8 cellular contexts compared by ENCODE assay signal in the genomic region with DNA sequence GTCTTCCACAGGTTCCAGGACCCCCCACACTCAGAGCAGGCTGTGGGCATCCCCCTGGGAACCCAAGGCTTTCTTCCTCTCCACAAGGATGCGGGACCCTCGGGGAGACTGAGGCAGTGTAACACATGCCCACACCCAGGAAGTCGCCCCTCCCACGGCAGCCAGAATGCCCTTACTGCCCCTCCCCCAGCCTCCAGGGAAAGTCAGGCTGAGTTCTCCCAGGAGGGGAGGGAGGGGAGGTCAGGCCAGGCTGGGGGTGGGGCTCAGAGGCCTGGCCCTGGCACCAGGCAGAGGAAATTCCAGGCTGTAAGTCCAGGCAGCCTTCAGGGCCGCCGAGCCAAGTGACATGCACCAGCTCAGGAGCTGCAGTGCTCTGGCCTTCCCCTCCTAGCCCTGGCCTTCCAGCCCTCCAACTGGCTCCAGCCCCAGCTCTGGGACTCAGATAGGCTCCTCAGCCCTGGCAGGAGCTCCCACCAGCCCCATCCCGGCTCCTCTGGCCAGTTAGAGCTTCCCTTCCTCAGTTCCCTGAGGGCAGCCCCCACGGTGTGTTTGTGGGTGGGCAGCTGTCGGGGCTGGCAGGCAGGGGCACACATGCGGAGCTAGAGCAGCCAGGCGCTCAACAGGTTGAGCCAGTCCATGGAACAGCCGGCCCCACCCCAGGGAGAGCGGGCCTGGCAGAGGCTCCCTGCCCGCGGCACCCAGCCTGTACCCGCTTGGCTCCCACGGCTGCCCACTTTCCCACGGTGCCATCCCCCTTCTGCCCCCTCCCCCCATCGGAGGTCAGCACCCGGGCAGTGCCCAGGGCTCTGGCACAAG. TPM values are rescaled to one million over a fixed set of nuclear protein-coding genes. Genes with fewer than 3 reads are reported as not detected.
DNase-seq lines count a peak whose midpoint lies in the region; ATAC-seq and TF ChIP-seq lines count a peak whose summit lies in the region.

No MANE protein-coding gene starts in this region.

- H3K27ac ChIP-seq in 22Rv1 (peak overlapping the region; percentile 98), skeletal muscle tissue (ENCODE audit: low read depth, low read length) (peak overlapping the region; percentile 99)

- peaks cover 55% of the 10 kb centered on the region for H3K4me1 Mint-ChIP-seq in HFFc6 (ENCODE audit: low read depth)

- no peaks in the 10 kb centered on the region for H3K9me3 ChIP-seq in iPS-18c (ENCODE audit: control insufficient read depth, insufficient read depth, low read length)
- H3K9me3 ChIP-seq in skeletal muscle tissue (ENCODE audit: control insufficient read depth in 3 of 3, low read length in 3 of 3) = no peaks in the 10 kb centered on the region

- H3K36me3 Mint-ChIP-seq in HFFc6 (ENCODE audit: low read depth) = peaks cover 28% of the 10 kb centered on the region

- peak overlapping the region; percentile 41 for H3K4me3 ChIP-seq in iPS-18c (ENCODE audit: insufficient read depth, low read depth, low read length)
- peak overlapping the region; percentile 89 to 98 (median 97) for H3K4me3 ChIP-seq in skeletal muscle tissue (ENCODE audit: low read length in 3 of 3)

- peak overlapping the region; percentile 97 to 98 (median 98) for H3K9ac ChIP-seq in skeletal muscle tissue (ENCODE audit: low read depth in 1 of 3, low read length in 3 of 3)

- peaks cover 9% of the 10 kb centered on the region for H3K27me3 Mint-ChIP-seq in HFFc6 (ENCODE audit: insufficient read depth)

- DNase-seq in HFFc6 (peak; percentile 53), astrocyte of the hippocampus (ENCODE audit: low read depth, low spot score) (peak; percentile 84), NCI-H1436 treated with DMSO at 0.1 percent for 48 hours (lab: John Stamatoyannopoulos, UW) (no peak)

- peaks cover 75 to 88% (median 78%) of the 10 kb centered on the region in 3 donors for H3K4me1 ChIP-seq in skeletal muscle tissue (ENCODE audit: control insufficient read depth in 3 of 3, insufficient read depth in 3 of 3, low read length in 3 of 3)

- H3K9me3 Mint-ChIP-seq in HFFc6 = no peaks in the 10 kb centered on the region

- ATAC-seq in GM19395 (IDR thresholded peaks at IDR 0.05; ENCODE audit: unreplicated experiment) (no peak), GM19467 (IDR thresholded peaks at IDR 0.05; ENCODE audit: unreplicated experiment) (no peak)

- TF ChIP-seq CTCF in 22Rv1 (IDR thresholded peaks at IDR 0.05) (no peak), HFFc6 (IDR thresholded peaks at IDR 0.05) (no peak)

- peak overlapping the region; percentile 100 for H3K27ac Mint-ChIP-seq in HFFc6

- H3K27me3 ChIP-seq in skeletal muscle tissue (ENCODE audit: control insufficient read depth in 3 of 3, insufficient read depth in 3 of 3, low read length in 3 of 3) = no peaks in the 10 kb centered on the region

- peaks cover 0 to 4% (median 2%) of the 10 kb centered on the region in 3 donors for H3K36me3 ChIP-seq in skeletal muscle tissue (ENCODE audit: control insufficient read depth in 3 of 3, insufficient read depth in 3 of 3, low read length in 3 of 3)

- peak overlapping the region; percentile 92 for H3K4me3 Mint-ChIP-seq in HFFc6

RNA-seq across cellular contexts. Expression of a gene that starts 3.6 kb away (rescaled TPM):
- 100 to 1,000 TPM; 120 to 135 (median 127) TPM for total RNA-seq in HFFc6 (2021; fragmentation: NEBNext Ultra II Directional; extraction: Animal tissue kit (Norgen Biotek cat#: 25700))
- total RNA-seq in skeletal muscle tissue = 24.0 TPM

RNA-seq across cellular contexts. Expression of a gene that starts 34.0 kb away (rescaled TPM):
- total RNA-seq in HFFc6 (2021; fragmentation: NEBNext Ultra II Directional; extraction: Animal tissue kit (Norgen Biotek cat#: 25700)) = under 1 TPM in 4 of 6 experiments, not detected in 2; 0.19 to 0.83 (median 0.29) TPM
- total RNA-seq in skeletal muscle tissue = not detected

RNA-seq across cellular contexts. Expression of a gene that starts 38.4 kb away (rescaled TPM):
- under 1 TPM in 1 of 6 experiments, not detected in 5; 0.06 TPM for total RNA-seq in HFFc6 (2021; fragmentation: NEBNext Ultra II Directional; extraction: Animal tissue kit (Norgen Biotek cat#: 25700))
- not detected for total RNA-seq in skeletal muscle tissue

RNA-seq across cellular contexts. Expression of a gene that starts 49.4 kb away (rescaled TPM):
- total RNA-seq in HFFc6 (2021; fragmentation: NEBNext Ultra II Directional; extraction: Animal tissue kit (Norgen Biotek cat#: 25700)) = not detected
- not detected for total RNA-seq in skeletal muscle tissue
